ENCODE assay signal across 8 cellular contexts in genomic region chr20:25296094-25297093, GRCh38.
A peak's percentile ranks its signal among the peaks of the same experiment; 100 is the strongest.
DNase-seq lines count a peak whose midpoint lies in the region; ATAC-seq, FAIRE-seq and TF ChIP-seq lines count a peak whose summit lies in the region.

No MANE protein-coding gene starts in this region.

- DNase-seq in ACHN (peak; percentile 33), WERI-Rb-1 (peak; percentile 67), fibroblast of peridontal ligament (ENCODE audit: extremely low read depth) (peak; percentile 51), retinal pigment epithelial cell (ENCODE audit: low read depth) (no peak), RCC 7860 (ENCODE audit: low spot score) (no peak)

- H3K27me3 ChIP-seq in WERI-Rb-1 (ENCODE audit: insufficient read depth, low read depth, severe bottlenecking) = no peaks in the 10 kb centered on the region

- H3K9me3 ChIP-seq in WERI-Rb-1 (ENCODE audit: severe bottlenecking) = no peaks in the 10 kb centered on the region

- peaks cover 61% of the 10 kb centered on the region for H3K36me3 ChIP-seq in WERI-Rb-1

- TF ChIP-seq CTCF in GM12873 (IDR thresholded peaks at IDR 0.05; ENCODE audit: insufficient read depth, low read depth, low read length, missing control alignments) (peak; percentile 75), WERI-Rb-1 (IDR thresholded peaks at IDR 0.05; ENCODE audit: low read depth, low read length) (peak; percentile 75), retinal pigment epithelial cell (conservative IDR thresholded peaks at IDR 0.05; ENCODE audit: low read depth, low read length) (peak; percentile 58)

- in situ Hi-C loops in ACHN (cut with HindIII; ENCODE audit: low pct_ligation_motif_present, low pct_unique_long_range_greater_than_20kb, low sequenced_read_pairs) = no loop called here

- H3K27ac ChIP-seq in WERI-Rb-1 = peak overlapping the region; percentile 66

- H3K4me3 ChIP-seq in WERI-Rb-1 (ENCODE audit: low read depth, low read length) (no peak overlapping the region), retinal pigment epithelial cell (ENCODE audit: low read length) (no peak overlapping the region)

- FAIRE-seq in RCC 7860 (lab: Jason Lieb, UNC) = no peak

- ATAC-seq in HG02981 (IDR thresholded peaks at IDR 0.05; ENCODE audit: unreplicated experiment) = peak; percentile 21
- ATAC-seq in GM21825 (IDR thresholded peaks at IDR 0.05; ENCODE audit: unreplicated experiment) = no peak

Comparison
In these comparisons a context has a peak if more than half of its experiments do, and no peak if none do; other contexts are left out.
1. DNase-seq: peak in ACHN (single experiment), WERI-Rb-1 (single experiment) and fibroblast of peridontal ligament (single experiment); none in retinal pigment epithelial cell (single experiment) and RCC 7860 (single experiment).
2. Peak in every context shown above with its lines, with median percentiles within 50 percentile points of each other: CTCF ChIP-seq.